In the genomic region with DNA sequence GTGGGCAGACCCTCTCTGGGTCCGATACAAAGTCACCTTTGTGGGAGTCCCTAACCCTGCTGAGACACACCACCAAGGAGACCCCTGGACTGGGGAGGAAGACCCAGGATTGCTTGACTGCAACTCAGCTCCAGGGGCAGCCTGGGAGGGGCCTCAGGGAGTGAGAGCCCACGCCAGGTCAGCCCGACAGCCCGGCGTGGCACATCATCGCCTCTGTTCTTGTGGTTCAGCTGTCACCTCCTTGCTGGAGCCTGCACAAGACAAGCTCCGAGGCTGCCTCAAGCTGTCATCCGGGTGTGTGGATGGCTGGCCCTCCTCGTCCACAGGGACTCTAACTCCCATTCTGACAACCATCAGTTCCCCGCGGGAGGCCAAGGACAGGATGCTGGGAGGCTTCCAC, we compare ENCODE assay signal across 1 cellular context.
TF ChIP-seq lines count a peak whose summit lies in the region.

No MANE protein-coding gene starts in this region.

TF ChIP-seq in HepG2, 621 proteins besides CTCF, POLR2A, EP300 and RAD21 (continued from another document):
- TF ChIP-seq ZFY (CRISPR knock-in tag; IDR thresholded peaks at IDR 0.05) (no peak), ZNF124 (CRISPR knock-in tag; IDR thresholded peaks at IDR 0.05) (no peak), RFX3 (CRISPR knock-in tag; IDR thresholded peaks at IDR 0.05) (no peak), BRCA1 (CRISPR knock-in tag; IDR thresholded peaks at IDR 0.05) (no peak), PHF20 (CRISPR knock-in tag; IDR thresholded peaks at IDR 0.05) (no peak)
- TF ChIP-seq, protein P1, sequence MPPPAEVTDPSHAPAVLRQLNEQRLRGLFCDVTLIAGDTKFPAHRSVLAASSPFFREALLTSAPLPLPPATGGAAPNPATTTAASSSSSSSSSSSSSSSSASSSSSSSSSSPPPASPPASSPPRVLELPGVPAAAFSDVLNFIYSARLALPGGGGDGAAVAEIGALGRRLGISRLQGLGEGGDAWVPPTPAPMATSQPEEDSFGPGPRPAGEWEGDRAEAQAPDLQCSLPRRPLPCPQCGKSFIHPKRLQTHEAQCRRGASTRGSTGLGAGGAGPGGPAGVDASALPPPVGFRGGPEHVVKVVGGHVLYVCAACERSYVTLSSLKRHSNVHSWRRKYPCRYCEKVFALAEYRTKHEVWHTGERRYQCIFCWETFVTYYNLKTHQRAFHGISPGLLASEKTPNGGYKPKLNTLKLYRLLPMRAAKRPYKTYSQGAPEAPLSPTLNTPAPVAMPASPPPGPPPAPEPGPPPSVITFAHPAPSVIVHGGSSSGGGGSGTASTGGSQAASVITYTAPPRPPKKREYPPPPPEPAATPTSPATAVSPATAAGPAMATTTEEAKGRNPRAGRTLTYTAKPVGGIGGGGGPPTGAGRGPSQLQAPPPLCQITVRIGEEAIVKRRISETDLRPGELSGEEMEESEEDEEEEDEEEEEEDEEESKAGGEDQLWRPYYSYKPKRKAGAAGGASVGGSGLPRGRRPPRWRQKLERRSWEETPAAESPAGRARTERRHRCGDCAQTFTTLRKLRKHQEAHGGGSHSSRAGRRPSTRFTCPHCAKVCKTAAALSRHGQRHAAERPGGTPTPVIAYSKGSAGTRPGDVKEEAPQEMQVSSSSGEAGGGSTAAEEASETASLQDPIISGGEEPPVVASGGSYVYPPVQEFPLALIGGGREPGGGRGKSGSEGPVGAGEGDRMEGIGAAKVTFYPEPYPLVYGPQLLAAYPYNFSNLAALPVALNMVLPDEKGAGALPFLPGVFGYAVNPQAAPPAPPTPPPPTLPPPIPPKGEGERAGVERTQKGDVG (CRISPR knock-in tag; IDR thresholded peaks at IDR 0.05; ENCODE audit: borderline replicate concordance) = no peak
- TF ChIP-seq, protein P2, sequence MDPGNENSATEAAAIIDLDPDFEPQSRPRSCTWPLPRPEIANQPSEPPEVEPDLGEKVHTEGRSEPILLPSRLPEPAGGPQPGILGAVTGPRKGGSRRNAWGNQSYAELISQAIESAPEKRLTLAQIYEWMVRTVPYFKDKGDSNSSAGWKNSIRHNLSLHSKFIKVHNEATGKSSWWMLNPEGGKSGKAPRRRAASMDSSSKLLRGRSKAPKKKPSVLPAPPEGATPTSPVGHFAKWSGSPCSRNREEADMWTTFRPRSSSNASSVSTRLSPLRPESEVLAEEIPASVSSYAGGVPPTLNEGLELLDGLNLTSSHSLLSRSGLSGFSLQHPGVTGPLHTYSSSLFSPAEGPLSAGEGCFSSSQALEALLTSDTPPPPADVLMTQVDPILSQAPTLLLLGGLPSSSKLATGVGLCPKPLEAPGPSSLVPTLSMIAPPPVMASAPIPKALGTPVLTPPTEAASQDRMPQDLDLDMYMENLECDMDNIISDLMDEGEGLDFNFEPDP (CRISPR knock-in tag; conservative IDR thresholded peaks at IDR 0.05) = no peak
